14 cellular contexts compared by ENCODE assay signal in genomic region chr22:39214006-39214382, GRCh38. TPM values are rescaled to one million over a fixed set of nuclear protein-coding genes. Genes with fewer than 3 reads are reported as not detected.
DNase-seq lines count a peak whose midpoint lies in the region; ATAC-seq and TF ChIP-seq lines count a peak whose summit lies in the region.
"Had no signal": no experiment of that assay in that cellular context is flagged by ENCODE, and none has a peak within 500 bp of the region (broad histone marks: within the 10 kb centered on the region; RNA-seq: fewer than 3 reads in every experiment).

No MANE protein-coding gene starts in this region.

- no CpG with 5 or more reads among the region's 9 CpGs for WGBS in iPS DF 6.9 (ENCODE audit: insufficient coverage, insufficient read length)

- peak overlapping the region; percentile 97 for H3K27ac ChIP-seq in RWPE2 (ENCODE audit: poor library complexity, severe bottlenecking)
- H3K27ac ChIP-seq in iPS DF 6.9 (ENCODE audit: low read length), result no peak overlapping the region
- H3K27ac ChIP-seq: testis, WERI-Rb-1 had no signal

- no peaks in the 10 kb centered on the region for H3K9me3 ChIP-seq in RWPE2 (ENCODE audit: severe bottlenecking)
- H3K9me3 ChIP-seq in iPS DF 6.9 (ENCODE audit: control insufficient read depth, insufficient read depth, low read length), result no peaks in the 10 kb centered on the region
- H3K9me3 ChIP-seq: testis had no signal

- in situ Hi-C loops in GM13976 (cut with MboI; ENCODE audit: low sequenced_read_pairs, unreplicated experiment), result no loop called here

- intact Hi-C loops in sciatic nerve (cut with DNase I), result no loop called here

- H3K4me1 ChIP-seq in RWPE2 (ENCODE audit: insufficient read depth, poor library complexity, severe bottlenecking) (peaks cover 33% of the 10 kb centered on the region), iPS DF 6.9 (ENCODE audit: control insufficient read depth, insufficient read depth, low read length) (peaks cover 12% of the 10 kb centered on the region)
- H3K4me1 ChIP-seq: testis had no signal

- peak overlapping the region; percentile 20 for H3K4me3 ChIP-seq in RWPE2 (ENCODE audit: severe bottlenecking)
- H3K4me3 ChIP-seq in iPS DF 6.9 (ENCODE audit: low read length), result peak overlapping the region; percentile 3; the same call in 1 of the 2 replicates
- H3K4me3 ChIP-seq: testis had no signal

- H3K27me3 ChIP-seq in RWPE2 (ENCODE audit: insufficient read depth, poor library complexity, severe bottlenecking) (no peaks in the 10 kb centered on the region), iPS DF 6.9 (ENCODE audit: control insufficient read depth, insufficient read depth, low read length) (no peaks in the 10 kb centered on the region)
- H3K27me3 ChIP-seq: testis had no signal

- no peak for TF ChIP-seq CTCF in GM13976 (IDR thresholded peaks at IDR 0.05; ENCODE audit: borderline replicate concordance, control extremely low read depth, extremely low read depth, insufficient read depth, missing control alignments)
- no peak for TF ChIP-seq CTCF in RWPE2 (IDR thresholded peaks at IDR 0.05; ENCODE audit: poor library complexity, severe bottlenecking)

- no peaks in the 10 kb centered on the region for H3K36me3 ChIP-seq in RWPE2 (ENCODE audit: low read depth)
- H3K36me3 ChIP-seq in iPS DF 6.9 (ENCODE audit: control insufficient read depth, insufficient read depth, low read length), result no peaks in the 10 kb centered on the region
- H3K36me3 ChIP-seq: WERI-Rb-1 had no signal

- ATAC-seq in RWPE2 (ENCODE audit: low read depth) (peak; percentile 5), sciatic nerve (no peak), GM21526 (IDR thresholded peaks at IDR 0.05; ENCODE audit: low FRiP score, unreplicated experiment) (no peak)

- DNase-seq in GM13976 (ENCODE audit: low spot score) (peak; percentile 12), RWPE2 (ENCODE audit: low spot score) (peak; percentile 29), iPS DF 6.9 (ENCODE audit: low read depth, low spot score) (no peak), sciatic nerve (ENCODE audit: low spot score) (peak; percentile 6), cerebellar cortex (ENCODE audit: low spot score) (no peak), NCI-H2081 (lab: John Stamatoyannopoulos, UW) (no peak), NK-92 (lab: John Stamatoyannopoulos, UW; ENCODE audit: unreplicated experiment) (no peak)
- DNase-seq: amygdala; NCI-H1092 treated with DMSO at 0.1 percent for 48 hours; NCI-H2171; stimulated activated CD4-positive, alpha-beta T cell treated with anti-CD3 and anti-CD28 coated beads, Interleukin-2, amount 100 ng/mL, for 48 hours; testis; WERI-Rb-1 had no signal

RNA-seq across cellular contexts. Expression of gene PDGFB, which starts 30.8 kb away (rescaled TPM):
- 24.2 TPM for total RNA-seq in sciatic nerve

Comparison
In these comparisons a context has a peak if more than half of its experiments do, and no peak if none do; other contexts are left out.
1. DNase-seq: peak in GM13976 (single experiment), RWPE2 (single experiment) and sciatic nerve (single experiment); none in iPS DF 6.9 (single experiment), cerebellar cortex (single experiment), NCI-H2081 (0 of 2) and NK-92 (single experiment).